ENCODE assay signal across 1 cellular context in genomic region chr2:75522543-75523312, GRCh38.
TF ChIP-seq lines count a peak whose summit lies in the region.

No MANE protein-coding gene starts in this region.

TF ChIP-seq in HepG2, 621 proteins besides CTCF, POLR2A, EP300 and RAD21 (continued from another document and continues in another):
- 0 out of 2 replicates have a peak, but pooled peaks have one; percentile 50 for TF ChIP-seq ZBTB4 (CRISPR knock-in tag; IDR thresholded peaks at IDR 0.05; ENCODE audit: borderline replicate concordance)
- peak; percentile 86; the same call in 1 of the 2 replicates for TF ChIP-seq ATF2 (CRISPR knock-in tag; IDR thresholded peaks at IDR 0.05)
- peak; percentile 68; the same call in 1 of the 2 replicates for TF ChIP-seq SNAI1 (CRISPR knock-in tag; IDR thresholded peaks at IDR 0.05; ENCODE audit: borderline replicate concordance)
- no peak for TF ChIP-seq ZNF441 (CRISPR knock-in tag; IDR thresholded peaks at IDR 0.05; ENCODE audit: borderline replicate concordance)
- TF ChIP-seq ARID5B (CRISPR knock-in tag; IDR thresholded peaks at IDR 0.05): peak; percentile 99
- TF ChIP-seq HOXA5 (CRISPR knock-in tag; IDR thresholded peaks at IDR 0.05): peak; percentile 89; the same call in 1 of the 2 replicates
- TF ChIP-seq SIN3B (IDR thresholded peaks at IDR 0.05; ENCODE audit: low read length): no peak
- peak; percentile 83 for TF ChIP-seq HNF1A (IDR thresholded peaks at IDR 0.05; ENCODE audit: low read depth)
- TF ChIP-seq HNF1A (CRISPR knock-in tag; IDR thresholded peaks at IDR 0.05; ENCODE audit: borderline replicate concordance): peak; percentile 95
- TF ChIP-seq ZUFSP (CRISPR knock-in tag; IDR thresholded peaks at IDR 0.05; ENCODE audit: borderline replicate concordance): no peak
- no peak for TF ChIP-seq ZNF136 (CRISPR knock-in tag; IDR thresholded peaks at IDR 0.05; ENCODE audit: low read depth)
- TF ChIP-seq GABPA (IDR thresholded peaks at IDR 0.05; ENCODE audit: low read depth, low read length): no peak
- TF ChIP-seq GABPA (CRISPR knock-in tag; IDR thresholded peaks at IDR 0.05; ENCODE audit: low read depth): peak; percentile 74
- TF ChIP-seq AHDC1 (CRISPR knock-in tag; IDR thresholded peaks at IDR 0.05; ENCODE audit: borderline replicate concordance): peak; percentile 97
- TF ChIP-seq ZNF563 (CRISPR knock-in tag; IDR thresholded peaks at IDR 0.05): peak; percentile 32; the same call in 1 of the 2 replicates
- TF ChIP-seq NR0B2 (CRISPR knock-in tag; IDR thresholded peaks at IDR 0.05): peak; percentile 54; the same call in 1 of the 2 replicates
- no peak for TF ChIP-seq ZBTB44 (CRISPR knock-in tag; IDR thresholded peaks at IDR 0.05)
- no peak for TF ChIP-seq PLRG1 (conservative IDR thresholded peaks at IDR 0.05)
